Comparison of ENCODE assay signal across 17 cellular contexts in genomic region chr1:118395430-118396001, GRCh38.
DNase-seq lines count a peak whose midpoint lies in the region; ATAC-seq and TF ChIP-seq lines count a peak whose summit lies in the region.
"Had no signal": no experiment of that assay in that cellular context is flagged by ENCODE, and none has a peak within 500 bp of the region (broad histone marks: within the 10 kb centered on the region; RNA-seq: fewer than 3 reads in every experiment).

No MANE protein-coding gene starts in this region.

- CTCF ChIA-PET in HEK293 (lab: Yijun Ruan, JAX), result interaction anchor here (0.6 kb wide), 2 partner anchors 144 to 676 kb away, joined by 4 read pairs; no protein-coding TSS in a partner anchor

- intact Hi-C loops in gastrocnemius medialis (cut with DNase I; ENCODE audit: low total_unique reads), result loop anchor here (5.0 to 10.0 kb wide), 2 partner anchors 93 to 109 kb away; no protein-coding TSS in a partner anchor

- H3K36me3 ChIP-seq in HEK293 (ENCODE audit: control insufficient read depth in 2 of 2, insufficient read depth in 1 of 2, low read length in 2 of 2) (no peaks in the 10 kb centered on the region), gastrocnemius medialis (no peaks in the 10 kb centered on the region)
- H3K36me3 ChIP-seq: BLaER1 had no signal

- H3K27me3 ChIP-seq in foreskin keratinocyte, result no peaks in the 10 kb centered on the region
- H3K27me3 ChIP-seq in gastrocnemius medialis, result no peaks in the 10 kb centered on the region
- H3K27me3 ChIP-seq: BLaER1 had no signal

- H3K4me1 ChIP-seq in HEK293 (ENCODE audit: control insufficient read depth, insufficient read depth, low read length) (no peaks in the 10 kb centered on the region), foreskin keratinocyte (no peaks in the 10 kb centered on the region), gastrocnemius medialis (peaks cover 25 to 37% of the 10 kb centered on the region in 2 donors)

- TF ChIP-seq POLR2A in gastrocnemius medialis (IDR thresholded peaks at IDR 0.05), result no peak

- in situ Hi-C loops in gastrocnemius medialis (cut with MboI; ENCODE audit: low sequenced_read_pairs in 4 of 4), result no loop called here

- POLR2A ChIA-PET in HEK293 (lab: Yijun Ruan, JAX), result no interaction called here

- DNase-seq in NCI-H1417 (lab: John Stamatoyannopoulos, UW) (peak in 2 of 3 experiments; percentile 15 to 41), NCI-H1417 treated with DMSO at 0.1 percent for 48 hours (lab: John Stamatoyannopoulos, UW) (no peak), foreskin keratinocyte (no peak), gastrocnemius medialis (no peak), NOMO-1 (lab: John Stamatoyannopoulos, UW; ENCODE audit: unreplicated experiment in 2 of 2) (no peak)
- DNase-seq: 8988T; CD4-positive, alpha-beta memory T cell; DMS53; DND-41; EL; GM23248; HCEC 1CT had no signal

- no peak overlapping the region for H3K27ac ChIP-seq in HEK293 (ENCODE audit: extremely low read depth, low read depth, low read length)
- H3K27ac ChIP-seq in foreskin keratinocyte, result no peak overlapping the region
- peak overlapping the region in 3 of 4 donors; percentile 43 to 69 (median 60) for H3K27ac ChIP-seq in gastrocnemius medialis
- H3K27ac ChIP-seq: BLaER1, GM23248 had no signal

- H3K9me3 ChIP-seq in HEK293 (ENCODE audit: control insufficient read depth, insufficient read depth, low read depth, low read length) (no peaks in the 10 kb centered on the region), gastrocnemius medialis (no peaks in the 10 kb centered on the region)
- H3K9me3 ChIP-seq: BLaER1 had no signal

- TF ChIP-seq CTCF in HEK293 (tag by site-specific recombination; IDR thresholded peaks at IDR 0.05) (no peak), foreskin keratinocyte (conservative IDR thresholded peaks at IDR 0.05) (no peak), gastrocnemius medialis (IDR thresholded peaks at IDR 0.05 in 4 of 5, conservative IDR thresholded peaks at IDR 0.05 in 1 of 5) (no peak)

- no peak overlapping the region for H3K4me3 ChIP-seq in HEK293 (ENCODE audit: low read depth, low read length)
- no peak overlapping the region for H3K4me3 ChIP-seq in gastrocnemius medialis
- H3K4me3 ChIP-seq: BLaER1, GM12878, GM23248 had no signal

- ATAC-seq in foreskin keratinocyte (peak; percentile 19), gastrocnemius medialis (peak; percentile 43 to 62), HG03457 (IDR thresholded peaks at IDR 0.05; ENCODE audit: unreplicated experiment) (no peak)
- ATAC-seq: GM12878, HepG2 had no signal

TF ChIP-seq in HEK293, 187 proteins besides CTCF, POLR2A, EP300 and RAD21:
- TF ChIP-seq ZNF510 (tag by site-specific recombination; IDR thresholded peaks at IDR 0.05; ENCODE audit: insufficient replicate concordance) (peak; percentile 75), ZNF324 (tag by site-specific recombination; IDR thresholded peaks at IDR 0.05) (no peak), ZNF677 (tag by site-specific recombination; IDR thresholded peaks at IDR 0.05) (no peak)

Comparison
In these comparisons a context has a peak if more than half of its experiments do, and no peak if none do; other contexts are left out.
1. DNase-seq: peak in NCI-H1417 (2 of 3); none in NCI-H1417 treated with DMSO at 0.1 percent for 48 hours (single experiment), foreskin keratinocyte (0 of 2), gastrocnemius medialis (0 of 2) and NOMO-1 (0 of 2).
2. H3K27ac ChIP-seq: peak in gastrocnemius medialis (3 of 4); none in HEK293 (single experiment) and foreskin keratinocyte (single experiment).